Comparison of ENCODE assay signal across 1 cellular context in genomic region chr17:34981538-34982241, GRCh38.
TF ChIP-seq lines count a peak whose summit lies in the region.

No MANE protein-coding gene starts in this region.

TF ChIP-seq in HEK293, 187 proteins besides CTCF, POLR2A, EP300 and RAD21 (continued from another document and continues in another):
- TF ChIP-seq PRDM10 (tag by site-specific recombination; IDR thresholded peaks at IDR 0.05) (no peak), ZSCAN18 (tag by site-specific recombination; IDR thresholded peaks at IDR 0.05) (no peak), ZNF211 (tag by site-specific recombination; IDR thresholded peaks at IDR 0.05; ENCODE audit: low read depth) (no peak), ZNF664 (tag by site-specific recombination; IDR thresholded peaks at IDR 0.05) (peak; percentile 89), ZNF416 (tag by site-specific recombination; IDR thresholded peaks at IDR 0.05) (no peak), ZNF830 (tag by site-specific recombination; IDR thresholded peaks at IDR 0.05; ENCODE audit: low read depth) (no peak), ZNF354C (tag by site-specific recombination; IDR thresholded peaks at IDR 0.05; ENCODE audit: borderline replicate concordance, low read depth) (0 out of 2 replicates have a peak, but pooled peaks have one; percentile 52), ZNF707 (tag by site-specific recombination; IDR thresholded peaks at IDR 0.05) (no peak), ZNF785 (tag by site-specific recombination; IDR thresholded peaks at IDR 0.05) (no peak), ZNF239 (tag by site-specific recombination; IDR thresholded peaks at IDR 0.05) (no peak), EGR2 (tag by site-specific recombination; IDR thresholded peaks at IDR 0.05; ENCODE audit: low read depth) (no peak), GLI2 (tag by site-specific recombination; IDR thresholded peaks at IDR 0.05; ENCODE audit: borderline replicate concordance, low read depth) (peak; percentile 100), ZNF114 (tag by site-specific recombination; IDR thresholded peaks at IDR 0.05) (no peak), ZEB2 (tag by site-specific recombination; IDR thresholded peaks at IDR 0.05) (peak; percentile 98), PATZ1 (tag by site-specific recombination; IDR thresholded peaks at IDR 0.05) (peak; percentile 57), YY2 (tag by site-specific recombination; IDR thresholded peaks at IDR 0.05) (no peak), ZNF585B (tag by site-specific recombination; IDR thresholded peaks at IDR 0.05) (no peak), ZNF248 (tag by site-specific recombination; IDR thresholded peaks at IDR 0.05) (no peak), ZNF214 (tag by site-specific recombination; IDR thresholded peaks at IDR 0.05; ENCODE audit: borderline replicate concordance) (no peak; the same call in 1 of the 2 replicates), GLIS1 (tag by site-specific recombination; IDR thresholded peaks at IDR 0.05) (peak; percentile 62; the same call in 1 of the 2 replicates), ZNF560 (tag by site-specific recombination; IDR thresholded peaks at IDR 0.05; ENCODE audit: borderline replicate concordance) (no peak), TRIM28 (IDR thresholded peaks at IDR 0.05; ENCODE audit: borderline replicate concordance, low read length) (peak; percentile 43; the same call in 1 of the 2 replicates), ZNF433 (tag by site-specific recombination; IDR thresholded peaks at IDR 0.05; ENCODE audit: low read depth) (no peak), ZNF48 (tag by site-specific recombination; IDR thresholded peaks at IDR 0.05) (no peak), ZNF701 (tag by site-specific recombination; IDR thresholded peaks at IDR 0.05) (no peak), ZNF623 (tag by site-specific recombination; IDR thresholded peaks at IDR 0.05) (peak; percentile 49), ZIC2 (tag by site-specific recombination; IDR thresholded peaks at IDR 0.05) (peak; percentile 98), ZBTB44 (tag by site-specific recombination; IDR thresholded peaks at IDR 0.05) (peak; percentile 85), YY1 (tag by site-specific recombination; IDR thresholded peaks at IDR 0.05) (peak; percentile 82; the same call in 1 of the 2 replicates), ZXDB (tag by site-specific recombination; IDR thresholded peaks at IDR 0.05) (no peak; the same call in none of the 2 replicates), ZNF514 (tag by site-specific recombination; IDR thresholded peaks at IDR 0.05) (no peak), ZNF202 (tag by site-specific recombination; IDR thresholded peaks at IDR 0.05; ENCODE audit: borderline replicate concordance) (no peak), ZNF792 (tag by site-specific recombination; IDR thresholded peaks at IDR 0.05) (peak; percentile 90), KLF8 (tag by site-specific recombination; IDR thresholded peaks at IDR 0.05) (peak; percentile 92), ZNF341 (tag by site-specific recombination; IDR thresholded peaks at IDR 0.05; ENCODE audit: low read depth) (peak; percentile 58; the same call in 1 of the 2 replicates), ZNF621 (tag by site-specific recombination; IDR thresholded peaks at IDR 0.05) (no peak), ZBTB49 (tag by site-specific recombination; IDR thresholded peaks at IDR 0.05; ENCODE audit: low read depth) (peak; percentile 90), ZNF18 (tag by site-specific recombination; IDR thresholded peaks at IDR 0.05) (peak; percentile 94), MZF1 (tag by site-specific recombination; IDR thresholded peaks at IDR 0.05; ENCODE audit: borderline replicate concordance) (peak; percentile 39; the same call in 1 of the 2 replicates), ZBTB6 (tag by site-specific recombination; IDR thresholded peaks at IDR 0.05) (peak; percentile 60), ZNF274 (IDR thresholded peaks at IDR 0.05; ENCODE audit: low read length) (no peak), ZNF274 (tag by site-specific recombination; IDR thresholded peaks at IDR 0.05; ENCODE audit: borderline replicate concordance) (no peak)
- TF ChIP-seq, protein P1, sequence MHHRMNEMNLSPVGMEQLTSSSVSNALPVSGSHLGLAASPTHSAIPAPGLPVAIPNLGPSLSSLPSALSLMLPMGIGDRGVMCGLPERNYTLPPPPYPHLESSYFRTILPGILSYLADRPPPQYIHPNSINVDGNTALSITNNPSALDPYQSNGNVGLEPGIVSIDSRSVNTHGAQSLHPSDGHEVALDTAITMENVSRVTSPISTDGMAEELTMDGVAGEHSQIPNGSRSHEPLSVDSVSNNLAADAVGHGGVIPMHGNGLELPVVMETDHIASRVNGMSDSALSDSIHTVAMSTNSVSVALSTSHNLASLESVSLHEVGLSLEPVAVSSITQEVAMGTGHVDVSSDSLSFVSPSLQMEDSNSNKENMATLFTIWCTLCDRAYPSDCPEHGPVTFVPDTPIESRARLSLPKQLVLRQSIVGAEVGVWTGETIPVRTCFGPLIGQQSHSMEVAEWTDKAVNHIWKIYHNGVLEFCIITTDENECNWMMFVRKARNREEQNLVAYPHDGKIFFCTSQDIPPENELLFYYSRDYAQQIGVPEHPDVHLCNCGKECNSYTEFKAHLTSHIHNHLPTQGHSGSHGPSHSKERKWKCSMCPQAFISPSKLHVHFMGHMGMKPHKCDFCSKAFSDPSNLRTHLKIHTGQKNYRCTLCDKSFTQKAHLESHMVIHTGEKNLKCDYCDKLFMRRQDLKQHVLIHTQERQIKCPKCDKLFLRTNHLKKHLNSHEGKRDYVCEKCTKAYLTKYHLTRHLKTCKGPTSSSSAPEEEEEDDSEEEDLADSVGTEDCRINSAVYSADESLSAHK (tag by site-specific recombination; IDR thresholded peaks at IDR 0.05), result peak; percentile 99
- TF ChIP-seq, protein P2, sequence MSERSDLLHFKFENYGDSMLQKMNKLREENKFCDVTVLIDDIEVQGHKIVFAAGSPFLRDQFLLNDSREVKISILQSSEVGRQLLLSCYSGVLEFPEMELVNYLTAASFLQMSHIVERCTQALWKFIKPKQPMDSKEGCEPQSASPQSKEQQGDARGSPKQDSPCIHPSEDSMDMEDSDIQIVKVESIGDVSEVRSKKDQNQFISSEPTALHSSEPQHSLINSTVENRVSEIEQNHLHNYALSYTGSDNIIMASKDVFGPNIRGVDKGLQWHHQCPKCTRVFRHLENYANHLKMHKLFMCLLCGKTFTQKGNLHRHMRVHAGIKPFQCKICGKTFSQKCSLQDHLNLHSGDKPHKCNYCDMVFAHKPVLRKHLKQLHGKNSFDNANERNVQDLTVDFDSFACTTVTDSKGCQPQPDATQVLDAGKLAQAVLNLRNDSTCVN (tag by site-specific recombination; optimal IDR thresholded peaks at IDR 0.05), result no peak
- TF ChIP-seq, protein P3, sequence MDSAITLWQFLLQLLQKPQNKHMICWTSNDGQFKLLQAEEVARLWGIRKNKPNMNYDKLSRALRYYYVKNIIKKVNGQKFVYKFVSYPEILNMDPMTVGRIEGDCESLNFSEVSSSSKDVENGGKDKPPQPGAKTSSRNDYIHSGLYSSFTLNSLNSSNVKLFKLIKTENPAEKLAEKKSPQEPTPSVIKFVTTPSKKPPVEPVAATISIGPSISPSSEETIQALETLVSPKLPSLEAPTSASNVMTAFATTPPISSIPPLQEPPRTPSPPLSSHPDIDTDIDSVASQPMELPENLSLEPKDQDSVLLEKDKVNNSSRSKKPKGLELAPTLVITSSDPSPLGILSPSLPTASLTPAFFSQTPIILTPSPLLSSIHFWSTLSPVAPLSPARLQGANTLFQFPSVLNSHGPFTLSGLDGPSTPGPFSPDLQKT (IDR thresholded peaks at IDR 0.05; ENCODE audit: borderline replicate concordance, low read depth, low read length), result no peak
